In genomic region chr13:44651724-44652123, GRCh38 we compare ENCODE assay signal across 8 cellular contexts.
"Had no signal": no experiment of that assay in that cellular context is flagged by ENCODE, and none has a peak within 500 bp of the region (broad histone marks: within the 10 kb centered on the region; RNA-seq: fewer than 3 reads in every experiment).

No MANE protein-coding gene starts in this region.

- DNase-seq: H7, HFFc6, IMR-90, KG1 had no signal

- H3K4me3 Mint-ChIP-seq: GM23338, HFFc6 had no signal

- H2AFZ ChIP-seq: GM23338 had no signal

- H3K9me3 ChIP-seq: HAP-1 had no signal

- H3K36me3 ChIP-seq: HAP-1 had no signal

- ATAC-seq: HCT116 had no signal

- H3K4me2 ChIP-seq: GM23338 had no signal

- H3K9me3 Mint-ChIP-seq: GM23338, HFFc6 had no signal

- H3K27ac Mint-ChIP-seq: GM23338, HFFc6 had no signal

- H3K4me3 ChIP-seq: GM23338, HAP-1 had no signal

- H3K27ac ChIP-seq: HL-60 had no signal
